Comparison of ENCODE assay signal across 8 cellular contexts in genomic region chr4:139167774-139168444, GRCh38. TPM values are rescaled to one million over a fixed set of nuclear protein-coding genes. Genes with fewer than 3 reads are reported as not detected.
A peak's percentile ranks its signal among the peaks of the same experiment; 100 is the strongest.
DNase-seq lines count a peak whose midpoint lies in the region; ATAC-seq and TF ChIP-seq lines count a peak whose summit lies in the region.

No MANE protein-coding gene starts in this region.

- no peaks in the 10 kb centered on the region; the same call in 1 of the 2 replicates for H3K79me2 ChIP-seq in HCT116 (ENCODE audit: insufficient read depth, low read length)

- H3K9ac ChIP-seq in HCT116 (ENCODE audit: low read length), result no peak overlapping the region

- CTCF ChIA-PET in HCT116 (lab: Charles Lee), result interaction anchor here (1.0 to 1.6 kb wide), 5 partner anchors 8 to 137 kb away, joined by 3 to 8 read pairs (median 3); no protein-coding TSS in a partner anchor

- ATAC-seq in HCT116, result peak; percentile 80
- ATAC-seq in SK-N-SH treated with all-trans-retinoic acid at 6 μM for 48 hours, result peak; percentile 70
- ATAC-seq in foreskin keratinocyte, result peak; percentile 93

- TF ChIP-seq RAD21 in HCT116 (IDR thresholded peaks at IDR 0.05; ENCODE audit: low read depth), result peak; percentile 54

- no peak overlapping the region for H3K4me2 ChIP-seq in HCT116 (ENCODE audit: low read length)

- TF ChIP-seq CTCF in AG09309 (IDR thresholded peaks at IDR 0.05; ENCODE audit: control insufficient read depth, insufficient read depth, low read depth, low read length, missing control alignments) (peak; percentile 58), HCT116 (IDR thresholded peaks at IDR 0.05 in 2 of 3, conservative IDR thresholded peaks at IDR 0.05 in 1 of 3; ENCODE audit: borderline replicate concordance in 1 of 3, insufficient read depth in 1 of 3, low read depth in 2 of 3, low read length in 2 of 3) (peak; percentile 25 to 60 (median 55); a peak in 5 of 6 replicates), foreskin keratinocyte (conservative IDR thresholded peaks at IDR 0.05) (peak; percentile 92)

- H2AFZ ChIP-seq in HCT116 (ENCODE audit: low read depth, low read length, poor library complexity, severe bottlenecking), result no peak overlapping the region

- H3K27me3 ChIP-seq in HCT116 (ENCODE audit: insufficient read depth, low read length) (no peaks in the 10 kb centered on the region), foreskin keratinocyte (no peaks in the 10 kb centered on the region)

- no peaks in the 10 kb centered on the region for H3K9me2 ChIP-seq in HCT116 (ENCODE audit: insufficient read depth)

- H3K27ac ChIP-seq in HCT116 (ENCODE audit: low read depth, low read length) (no peak overlapping the region), foreskin keratinocyte (peak overlapping the region; percentile 66), skin epidermis (peak overlapping the region in 11 of 21 experiments; percentile 6 to 67 (median 38))

- intact Hi-C loops in HCT116 (cut with micrococcal nuclease), result loop anchor here (1.0 to 2.0 kb wide), 2 partner anchors 69 to 138 kb away; no protein-coding TSS in a partner anchor

- POLR2A ChIA-PET in HCT116 (lab: Charles Lee), result no interaction called here

- RAD21 ChIA-PET in HCT116 (lab: Charles Lee; ENCODE audit: low non-redundant PET in 1 of 2, low total read pairs in 2 of 2, uncharacterized antibody in 2 of 2, unreplicated experiment in 2 of 2), result interaction anchor here in 1 of 2 experiments (0.8 kb wide), 1 partner anchor 137 kb away, joined by 3 read pairs; no protein-coding TSS in a partner anchor

- no peaks in the 10 kb centered on the region for H4K20me1 ChIP-seq in HCT116 (ENCODE audit: insufficient read depth)

- BruUV-seq in HCT116 (replicated peaks; lab: Mats Ljungman, UMichigan), result no TSS peak

- H3K9me3 ChIP-seq in HCT116 (ENCODE audit: control insufficient read depth in 1 of 2, insufficient read depth in 1 of 2, low read depth in 1 of 2, low read length in 2 of 2), result no peaks in the 10 kb centered on the region

- H3K4me1 ChIP-seq in HCT116 (ENCODE audit: control insufficient read depth in 1 of 2, insufficient read depth in 2 of 2, low read length in 2 of 2) (peaks cover 3 to 11% of the 10 kb centered on the region in 2 experiments; a peak in 3 of 4 replicates), foreskin keratinocyte (peaks cover 22% of the 10 kb centered on the region)

- no peak for DNase-seq in AG09309 (ENCODE audit: low read depth)
- DNase-seq in HCT116 (ENCODE audit: low read depth, low spot score), result peak; percentile 35
- DNase-seq in foreskin keratinocyte, result peak; percentile 96 to 98
- no peak for DNase-seq in NCI-H2107 treated with DMSO at 0.1 percent for 48 hours (lab: John Stamatoyannopoulos, UW; ENCODE audit: unreplicated experiment)
- DNase-seq in stimulated activated CD8-positive, alpha-beta memory T cell treated with anti-CD3 and anti-CD28 coated beads, Interleukin-4, amount 100 ng/mL, for 48 hours, result no peak
- DNase-seq in occipital lobe (lab: John Stamatoyannopoulos, UW), result no peak

- no peaks in the 10 kb centered on the region for H3K36me3 ChIP-seq in HCT116 (ENCODE audit: control insufficient read depth in 1 of 2, insufficient read depth in 2 of 2, low read length in 2 of 2)

- H3K4me3 ChIP-seq in AG09309 (ENCODE audit: control insufficient read depth, low read depth, low read length) (no peak overlapping the region), HCT116 (replicated peaks in 1 of 2; ENCODE audit: low read depth in 1 of 2, low read length in 2 of 2) (no peak overlapping the region), skin epidermis (no peak overlapping the region)

- TF ChIP-seq POLR2A in HCT116 (IDR thresholded peaks at IDR 0.05; ENCODE audit: borderline replicate concordance, extremely low read depth, insufficient read depth, insufficient read length), result no peak

TF ChIP-seq in HCT116, 20 proteins besides CTCF, POLR2A, EP300 and RAD21:
- TF ChIP-seq ZNF274 (IDR thresholded peaks at IDR 0.05; ENCODE audit: low read depth, low read length) (no peak), POLR2AphosphoS5 (IDR thresholded peaks at IDR 0.05; ENCODE audit: low read depth, low read length) (no peak), CBX3 (IDR thresholded peaks at IDR 0.05; ENCODE audit: low read depth) (no peak), ZBTB33 (IDR thresholded peaks at IDR 0.05; ENCODE audit: extremely low read depth, insufficient replicate concordance, low read length) (no peak), CEBPB (IDR thresholded peaks at IDR 0.05; ENCODE audit: low read depth) (peak; percentile 60; the same call in 1 of the 2 replicates), ATF3 (IDR thresholded peaks at IDR 0.05) (no peak)

TF ChIP-seq in SK-N-SH treated with all-trans-retinoic acid at 6 μM for 48 hours, 23 proteins besides CTCF, POLR2A, EP300 and RAD21:
- no peak for TF ChIP-seq CREB5 (CRISPR knock-in tag; IDR thresholded peaks at IDR 0.05; ENCODE audit: low read depth)
- TF ChIP-seq GLIS3 (CRISPR knock-in tag; IDR thresholded peaks at IDR 0.05), result no peak
- no peak for TF ChIP-seq POU6F1 (CRISPR knock-in tag; IDR thresholded peaks at IDR 0.05; ENCODE audit: borderline replicate concordance, low read depth)
- TF ChIP-seq PATZ1 (CRISPR knock-in tag; IDR thresholded peaks at IDR 0.05; ENCODE audit: borderline replicate concordance), result no peak
- TF ChIP-seq TSHZ2 (CRISPR knock-in tag; IDR thresholded peaks at IDR 0.05), result no peak
- no peak for TF ChIP-seq SNAI2 (CRISPR knock-in tag; IDR thresholded peaks at IDR 0.05)
- TF ChIP-seq CSDC2 (CRISPR knock-in tag; IDR thresholded peaks at IDR 0.05), result no peak
- no peak for TF ChIP-seq ZC3H10 (CRISPR knock-in tag; IDR thresholded peaks at IDR 0.05)
- TF ChIP-seq ZFP3 (CRISPR knock-in tag; IDR thresholded peaks at IDR 0.05), result no peak
- no peak for TF ChIP-seq RARB (CRISPR knock-in tag; IDR thresholded peaks at IDR 0.05)
- TF ChIP-seq ISL1 (CRISPR knock-in tag; IDR thresholded peaks at IDR 0.05), result no peak

RNA-seq across cellular contexts. Expression of gene ELF2, which starts 9.1 kb away (rescaled TPM):
- total RNA-seq in HCT116 (2021; ENCODE audit: unreplicated experiment), result 28.2 TPM
- polyA plus RNA-seq in HCT116 (2012), result 12.3 and 13.8 TPM in 2 replicates
- total RNA-seq in foreskin keratinocyte, result 18.9 and 22.1 TPM in 2 replicates
- polyA plus RNA-seq in foreskin keratinocyte, result 4.5 and 5.8 TPM in 2 replicates
- 152 TPM for total RNA-seq in occipital lobe

Comparison
In these comparisons a context has a peak if more than half of its experiments do, and no peak if none do; other contexts are left out.
1. DNase-seq: peak in HCT116 (single experiment) and foreskin keratinocyte (2 of 2); none in AG09309 (single experiment), NCI-H2107 treated with DMSO at 0.1 percent for 48 hours (single experiment), stimulated activated CD8-positive, alpha-beta memory T cell treated with anti-CD3 and anti-CD28 coated beads, Interleukin-4, amount 100 ng/mL, for 48 hours (single experiment) and occipital lobe (single experiment).
2. Peak in every context shown above with its lines, with median percentiles within 50 percentile points of each other: CTCF ChIP-seq and ATAC-seq.